Comparison of ENCODE assay signal across 37 cellular contexts in the genomic region with DNA sequence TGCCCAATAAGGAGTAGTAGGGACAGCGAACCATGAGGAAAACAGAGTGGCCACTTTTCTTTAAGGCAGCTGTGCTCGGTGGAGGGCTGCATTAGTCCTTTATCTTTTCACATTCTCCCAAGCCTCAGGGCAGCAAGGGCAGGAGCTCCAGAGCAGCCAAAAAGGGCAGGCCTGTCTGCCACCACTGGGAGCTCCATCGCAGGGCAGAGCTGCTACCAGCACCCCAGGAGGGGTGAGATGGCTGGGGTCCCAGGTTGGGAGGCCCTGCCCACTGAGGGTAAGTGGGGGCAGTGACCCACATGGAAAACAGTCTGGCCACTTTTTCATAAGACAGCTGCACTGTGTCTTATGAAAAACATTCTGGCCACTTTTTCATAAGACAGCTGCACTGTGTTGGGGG. TPM values are rescaled to one million over a fixed set of nuclear protein-coding genes. Genes with fewer than 3 reads are reported as not detected.
"Had no signal": no experiment of that assay in that cellular context is flagged by ENCODE, and none has a peak within 500 bp of the region (broad histone marks: within the 10 kb centered on the region; RNA-seq: fewer than 3 reads in every experiment).

No MANE protein-coding gene starts in this region.

- H3K36me3 Mint-ChIP-seq: activated naive CD8-positive, alpha-beta T cell treated with anti-CD3 and anti-CD28 coated beads for 36 hours; brain; mesothelial cell of epicardium; naive thymus-derived CD4-positive, alpha-beta T cell; stimulated activated effector memory CD8-positive, alpha-beta T cell treated with anti-CD3 and anti-CD28 coated beads, Interleukin-12 subunit alpha, Interleukin-12 subunit beta, amount 100 ng/mL, for 72 hours; type B pancreatic cell had no signal

- H3K27me3 Mint-ChIP-seq: activated naive CD8-positive, alpha-beta T cell treated with anti-CD3 and anti-CD28 coated beads for 36 hours; brain; type B pancreatic cell had no signal

- H3K4me1 ChIP-seq: adrenal gland, gastroesophageal sphincter, left ventricle myocardium inferior, uterus had no signal

- H3K9me3 Mint-ChIP-seq: activated naive CD8-positive, alpha-beta T cell treated with anti-CD3 and anti-CD28 coated beads for 36 hours; type B pancreatic cell had no signal

- ATAC-seq: activated CD4-positive, CD25-positive, alpha-beta regulatory T cell treated with anti-CD3 and anti-CD28 coated beads, Interleukin-2, amount 50 U/mL, for 24 hours; gastroesophageal sphincter; naive thymus-derived CD4-positive, alpha-beta T cell; sciatic nerve; stimulated activated naive CD8-positive, alpha-beta T cell treated with anti-CD3 and anti-CD28 coated beads, Interleukin-15, amount 100 ng/mL, for 72 hours; T-helper 17 cell had no signal

- H3K4me1 Mint-ChIP-seq: activated naive CD8-positive, alpha-beta T cell treated with anti-CD3 and anti-CD28 coated beads for 36 hours; naive thymus-derived CD4-positive, alpha-beta T cell; neural crest cell; stimulated activated effector memory CD8-positive, alpha-beta T cell treated with anti-CD3 and anti-CD28 coated beads, Interleukin-12 subunit alpha, Interleukin-12 subunit beta, amount 100 ng/mL, for 72 hours; stimulated activated naive CD8-positive, alpha-beta T cell treated with anti-CD3 and anti-CD28 coated beads, Interleukin-15, amount 100 ng/mL, for 72 hours; T-helper 17 cell had no signal

- H3K4me3 ChIP-seq: adrenal gland, ascending aorta, cardiac muscle cell, gastroesophageal sphincter, left ventricle myocardium inferior, uterus had no signal

- FAIRE-seq: endothelial cell of umbilical vein, small intestine had no signal

- DNase-seq: activated CD4-positive, alpha-beta T cell treated with anti-CD3 and anti-CD28 coated beads for 48 hours; activated CD4-positive, alpha-beta T cell treated with anti-CD3 and anti-CD28 coated beads, Interleukin-2, amount 50 U/mL, for 48 hours; activated CD8-positive, alpha-beta memory T cell treated with anti-CD3 and anti-CD28 coated beads for 24 hours; activated effector memory CD4-positive, alpha-beta T cell treated with Interleukin-2 at 50 U/mL for 16 hours; activated naive CD4-positive, alpha-beta T cell treated with Interleukin-2 at 50 U/mL for 16 hours; activated naive CD8-positive, alpha-beta T cell treated with anti-CD3 and anti-CD28 coated beads for 36 hours; adrenal gland; cerebellar nuclear complex; head of caudate nucleus; hypothalamus; kidney glomerular epithelial cell; left ventricle myocardium inferior; naive thymus-derived CD4-positive, alpha-beta T cell; small intestine; stimulated activated CD4-positive, alpha-beta T cell treated with anti-CD3 and anti-CD28 coated beads, Interleukin-4, amount 100 ng/mL, for 24 hours; stimulated activated naive CD8-positive, alpha-beta T cell treated with anti-CD3 and anti-CD28 coated beads, Interleukin-15, amount 100 ng/mL, for 72 hours; substantia nigra; T-helper 17 cell; T1000; uterus; WERI-Rb-1 had no signal

- H3K27me3 ChIP-seq: adrenal gland, ascending aorta, cardiac muscle cell, uterus had no signal

- H3K27ac ChIP-seq: adrenal gland, cardiac muscle cell, gastroesophageal sphincter, left ventricle myocardium inferior, uterus, WERI-Rb-1 had no signal

- H3K36me3 ChIP-seq: adrenal gland, ascending aorta, cardiac muscle cell, gastroesophageal sphincter, left ventricle myocardium inferior, uterus, WERI-Rb-1 had no signal

- H3K9me3 ChIP-seq: adrenal gland, ascending aorta, gastroesophageal sphincter, left ventricle myocardium inferior, uterus had no signal

- H3K27ac Mint-ChIP-seq: activated naive CD8-positive, alpha-beta T cell treated with anti-CD3 and anti-CD28 coated beads for 36 hours; mesothelial cell of epicardium; naive thymus-derived CD4-positive, alpha-beta T cell; stimulated activated effector memory CD8-positive, alpha-beta T cell treated with anti-CD3 and anti-CD28 coated beads, Interleukin-12 subunit alpha, Interleukin-12 subunit beta, amount 100 ng/mL, for 72 hours; stimulated activated naive CD8-positive, alpha-beta T cell treated with anti-CD3 and anti-CD28 coated beads, Interleukin-15, amount 100 ng/mL, for 72 hours; T-helper 17 cell; type B pancreatic cell had no signal

- H3K4me3 Mint-ChIP-seq: activated naive CD8-positive, alpha-beta T cell treated with anti-CD3 and anti-CD28 coated beads for 36 hours; brain; mesothelial cell of epicardium; naive thymus-derived CD4-positive, alpha-beta T cell; neural crest cell; stimulated activated effector memory CD8-positive, alpha-beta T cell treated with anti-CD3 and anti-CD28 coated beads, Interleukin-12 subunit alpha, Interleukin-12 subunit beta, amount 100 ng/mL, for 72 hours; stimulated activated naive CD8-positive, alpha-beta T cell treated with anti-CD3 and anti-CD28 coated beads, Interleukin-15, amount 100 ng/mL, for 72 hours; T-helper 17 cell; type B pancreatic cell had no signal

RNA-seq across cellular contexts. Expression of a gene that starts 45.2 kb away (rescaled TPM):
- total RNA-seq: activated naive CD8-positive, alpha-beta T cell treated with anti-CD3 and anti-CD28 coated beads for 36 hours; adrenal gland; ascending aorta; cardiac muscle cell; endothelial cell of umbilical vein; fibroblast of lung; fibroblast of villous mesenchyme; gastroesophageal sphincter; left ventricle myocardium inferior; lung microvascular endothelial cell; mesothelial cell of epicardium; naive thymus-derived CD4-positive, alpha-beta T cell; neural crest cell; osteoblast; sciatic nerve; T-helper 17 cell; uterus had no signal
- polyA plus RNA-seq: adrenal gland; cardiac muscle cell; endothelial cell of umbilical vein; esophagus; fibroblast of lung; naive thymus-derived CD4-positive, alpha-beta T cell; small intestine had no signal
